In genomic region chr9:3696368-3696767, GRCh38 we compare ENCODE assay signal across 22 cellular contexts.
"Had no signal": no experiment of that assay in that cellular context is flagged by ENCODE, and none has a peak within 500 bp of the region (broad histone marks: within the 10 kb centered on the region; RNA-seq: fewer than 3 reads in every experiment).

No MANE protein-coding gene starts in this region.

- DNase-seq: activated CD4-positive, CD25-positive, alpha-beta regulatory T cell treated with anti-CD3 and anti-CD28 coated beads, Interleukin-2, amount 50 U/mL, for 72 hours; activated naive CD8-positive, alpha-beta T cell treated with anti-CD3 and anti-CD28 coated beads for 36 hours; central memory CD4-positive, alpha-beta T cell; effector CD8-positive, alpha-beta T cell; foreskin melanocyte; head of caudate nucleus; left ventricle myocardium inferior; occipital lobe; stimulated activated CD4-positive, alpha-beta T cell treated with anti-CD3 and anti-CD28 coated beads, Interleukin-15, amount 100 ng/mL, for 24 hours; stimulated activated CD4-positive, alpha-beta T cell treated with anti-CD3 and anti-CD28 coated beads, Interleukin-4, amount 100 ng/mL, for 1 hour; stimulated activated naive CD4-positive, alpha-beta T cell; substantia nigra; T-helper 9 cell; uterus had no signal

- H3K27me3 Mint-ChIP-seq: brain, progenitor cell of endocrine pancreas had no signal

- H3K9me3 ChIP-seq: left ventricle myocardium inferior, right atrium auricular region, tibial nerve, uterus had no signal

- H3K36me3 Mint-ChIP-seq: activated naive CD8-positive, alpha-beta T cell treated with anti-CD3 and anti-CD28 coated beads for 36 hours; brain had no signal

- H3K9me3 Mint-ChIP-seq: activated naive CD8-positive, alpha-beta T cell treated with anti-CD3 and anti-CD28 coated beads for 36 hours; activated T-helper 1 cell treated with anti-CD3 and anti-CD28 coated beads, Interleukin-12 subunit alpha, Interleukin-12 subunit beta, Interleukin-2, Interleukin-4 antibody, amounts not matched to agents 30 ng/mL and 10 ng/mL and 1 ng/mL, durations not matched to agents 14 hours and 24 hours and 36 hours; memory B cell; nephron had no signal

- H3K4me3 Mint-ChIP-seq: activated naive CD8-positive, alpha-beta T cell treated with anti-CD3 and anti-CD28 coated beads for 36 hours; activated T-helper 1 cell treated with anti-CD3 and anti-CD28 coated beads, Interleukin-12 subunit alpha, Interleukin-12 subunit beta, Interleukin-2, Interleukin-4 antibody, amounts not matched to agents 30 ng/mL and 10 ng/mL and 1 ng/mL, durations not matched to agents 14 hours and 24 hours and 36 hours; brain; memory B cell; nephron had no signal

- H3K4me1 Mint-ChIP-seq: activated naive CD8-positive, alpha-beta T cell treated with anti-CD3 and anti-CD28 coated beads for 36 hours; memory B cell had no signal

- H3K4me3 ChIP-seq: coronary artery, left ventricle myocardium inferior, right atrium auricular region, tibial nerve, uterus had no signal

- H3K27me3 ChIP-seq: right atrium auricular region, tibial nerve, uterus had no signal

- H3K4me1 ChIP-seq: left ventricle myocardium inferior, right atrium auricular region, tibial nerve, uterus had no signal

- H3K27ac Mint-ChIP-seq: activated naive CD8-positive, alpha-beta T cell treated with anti-CD3 and anti-CD28 coated beads for 36 hours; activated T-helper 1 cell treated with anti-CD3 and anti-CD28 coated beads, Interleukin-12 subunit alpha, Interleukin-12 subunit beta, Interleukin-2, Interleukin-4 antibody, amounts not matched to agents 30 ng/mL and 10 ng/mL and 1 ng/mL, durations not matched to agents 14 hours and 24 hours and 36 hours; brain; memory B cell; nephron; progenitor cell of endocrine pancreas had no signal

- H3K27ac ChIP-seq: coronary artery, left ventricle myocardium inferior, right atrium auricular region, tibial nerve, uterus had no signal

- H3K36me3 ChIP-seq: left ventricle myocardium inferior, right atrium auricular region, tibial nerve, uterus had no signal
